ENCODE assay signal across 35 cellular contexts in the genomic region with DNA sequence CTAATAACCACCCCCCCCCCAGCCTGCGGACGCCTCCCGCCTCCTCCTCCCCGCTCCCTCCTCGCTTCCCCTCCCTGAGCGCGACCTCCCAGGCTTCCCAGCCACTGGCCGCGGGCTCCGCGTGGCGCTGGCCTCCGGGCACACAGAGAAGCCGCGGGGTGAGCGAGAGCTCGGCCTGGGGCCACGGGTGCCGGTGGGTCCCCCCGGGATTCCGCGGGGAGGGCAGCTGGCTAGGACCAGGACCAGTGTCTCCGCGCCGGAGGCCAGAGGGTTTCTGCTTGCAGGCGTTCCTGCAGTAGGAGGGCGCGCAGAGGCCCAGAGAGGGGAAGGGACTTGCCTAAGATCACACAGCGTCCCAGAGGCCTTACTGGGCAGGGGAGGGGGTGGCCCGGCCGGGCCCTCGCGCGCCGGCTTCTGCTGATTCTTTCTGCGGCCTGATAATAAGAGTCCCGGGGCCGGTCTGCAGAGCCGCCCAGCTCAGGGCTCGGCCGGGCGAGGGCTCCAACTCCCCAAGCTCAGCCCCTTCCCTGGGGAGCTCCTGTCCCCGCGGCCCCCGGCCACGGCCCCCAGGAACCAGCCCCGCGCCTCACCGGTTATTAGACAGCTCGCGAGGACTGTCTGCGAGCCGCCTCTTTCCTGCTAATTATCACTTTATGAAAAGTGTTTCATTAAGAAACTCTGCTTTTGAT. TPM values are rescaled to one million over a fixed set of nuclear protein-coding genes. Genes with fewer than 3 reads are reported as not detected.
DNase-seq lines count a peak whose midpoint lies in the region; ATAC-seq, FAIRE-seq and TF ChIP-seq lines count a peak whose summit lies in the region.
"Had no signal": no experiment of that assay in that cellular context is flagged by ENCODE, and none has a peak within 500 bp of the region (broad histone marks: within the 10 kb centered on the region; RNA-seq: fewer than 3 reads in every experiment).

No MANE protein-coding gene starts in this region.

- no TSS peak for BruUV-seq in K562 (replicated peaks; lab: Mats Ljungman, UMichigan)

- no peak overlapping the region for H3K4me3 ChIP-seq in right cardiac atrium (ENCODE audit: low read length)
- no peak overlapping the region for H3K4me3 ChIP-seq in left ventricle myocardium inferior
- H3K4me3 ChIP-seq in K562 = no peak overlapping the region
- H3K4me3 ChIP-seq: BLaER1, skin epidermis had no signal

- FAIRE-seq in K562 (lab: Jason Lieb, UNC) = no peak
- FAIRE-seq: GM12891 had no signal

- H3K9me3 ChIP-seq in right cardiac atrium (ENCODE audit: control insufficient read depth, low read length) (no peaks in the 10 kb centered on the region), left ventricle myocardium inferior (replicated peaks) (no peaks in the 10 kb centered on the region), K562 (replicated peaks; ENCODE audit: control insufficient read depth, insufficient read depth, low read depth, low read length) (no peaks in the 10 kb centered on the region)
- H3K9me3 ChIP-seq: BLaER1 had no signal

- H3K4me1 Mint-ChIP-seq in stimulated activated naive B cell treated with anti-CD40 and anti-IgM and Interleukin-4, amounts not matched to agents 10 μg/mL and 1 μg/mL and 100 μg/mL, for 72 hours = peaks cover 5 to 6% of the 10 kb centered on the region in 2 donors

- TF ChIP-seq CTCF in left ventricle myocardium inferior (IDR thresholded peaks at IDR 0.05; ENCODE audit: borderline replicate concordance) = no peak
- no peak for TF ChIP-seq CTCF in K562 (IDR thresholded peaks at IDR 0.05 in 2 of 3, conservative IDR thresholded peaks at IDR 0.05 in 1 of 3; ENCODE audit: insufficient read depth in 2 of 3, low read depth in 1 of 3, low read length in 3 of 3)

- WGBS in right cardiac atrium = 6% methylated on average over 53 of the region's 53 CpGs
- 18% methylated on average over 27 of the region's 53 CpGs for WGBS in K562 (ENCODE audit: insufficient coverage, low coverage, missing lambda C conversion rate)

- no peaks in the 10 kb centered on the region for H3K36me3 ChIP-seq in left ventricle myocardium inferior
- H3K36me3 ChIP-seq in K562 (ENCODE audit: control insufficient read depth, insufficient read depth, low read length) = no peaks in the 10 kb centered on the region
- H3K36me3 ChIP-seq: BLaER1 had no signal

- H3K27me3 ChIP-seq in right cardiac atrium (ENCODE audit: control insufficient read depth, insufficient read depth) = no peaks in the 10 kb centered on the region
- peaks cover 100% of the 10 kb centered on the region for H3K27me3 ChIP-seq in left ventricle myocardium inferior (ENCODE audit: low read depth)
- peaks cover 77 to 87% of the 10 kb centered on the region in 2 experiments; a peak in 4 of 5 replicates for H3K27me3 ChIP-seq in K562 (ENCODE audit: control insufficient read depth in 2 of 2, insufficient read depth in 2 of 2, low read length in 2 of 2)

- DNase-seq in right cardiac atrium (peak in 2 of 3 donors; percentile 40 to 47), left ventricle myocardium inferior (no peak), K562 (ENCODE audit: extremely low read depth in 1 of 4, low spot score in 3 of 4) (no peak), left kidney (ENCODE audit: low read depth, low spot score) (peak; percentile 76), NCI-H146 (lab: John Stamatoyannopoulos, UW) (no peak)
- no peak for DNase-seq in stimulated activated naive B cell treated with anti-CD40 and anti-IgM and Interleukin-4, amounts not matched to agents 10 μg/mL and 1 μg/mL and 100 μg/mL, for 72 hours
- DNase-seq: activated CD8-positive, alpha-beta T cell treated with anti-CD3 and anti-CD28 coated beads, Interleukin-2, amount 10 ng/mL, durations not matched to agents 7 days and 5 days; activated effector memory CD4-positive, alpha-beta T cell treated with Interleukin-2 at 50 U/mL for 16 hours; activated T-cell treated with anti-CD3 and anti-CD28 coated beads for 4 hours; anterior cingulate cortex; EL; HCEC 1CT; head of caudate nucleus; IMR-90; islet precursor cell; midbrain; naive thymus-derived CD8-positive, alpha-beta T cell; NCI-H1694 treated with DMSO at 0.1 percent for 48 hours; NCI-H510A; stimulated activated naive CD4-positive, alpha-beta T cell had no signal

- H3K79me2 ChIP-seq in K562 (ENCODE audit: control insufficient read depth, insufficient read depth, low read length) = no peaks in the 10 kb centered on the region

- no peak for ATAC-seq in right cardiac atrium
- ATAC-seq in K562 = no peak; the same call in 2 of the 3 replicates
- no peak for ATAC-seq in stimulated activated naive B cell treated with anti-CD40 and anti-IgM and Interleukin-4, amounts not matched to agents 10 μg/mL and 1 μg/mL and 100 μg/mL, for 72 hours (replicated peaks)
- no peak for ATAC-seq in HG02759 (IDR thresholded peaks at IDR 0.05; ENCODE audit: unreplicated experiment)
- ATAC-seq in HG02840 (IDR thresholded peaks at IDR 0.05; ENCODE audit: low FRiP score, unreplicated experiment) = no peak
- ATAC-seq: activated CD8-positive, alpha-beta T cell treated with anti-CD3 and anti-CD28 coated beads, Interleukin-2, amount 10 ng/mL, durations not matched to agents 7 days and 5 days; esophagus mucosa; naive thymus-derived CD8-positive, alpha-beta T cell had no signal

- CTCF ChIA-PET in K562 (lab: Yijun Ruan, JAX; ENCODE audit: low intra/inter-chr PET ratio) = no interaction called here

- peak overlapping the region; percentile 47 for H3K27ac Mint-ChIP-seq in stimulated activated naive B cell treated with anti-CD40 and anti-IgM and Interleukin-4, amounts not matched to agents 10 μg/mL and 1 μg/mL and 100 μg/mL, for 72 hours
- H3K27ac Mint-ChIP-seq: activated naive CD8-positive, alpha-beta T cell; naive thymus-derived CD8-positive, alpha-beta T cell; type B pancreatic cell had no signal

- H3K4me1 ChIP-seq in right cardiac atrium (ENCODE audit: control insufficient read depth, insufficient read depth, low read length) = no peaks in the 10 kb centered on the region
- peaks cover 45% of the 10 kb centered on the region for H3K4me1 ChIP-seq in left ventricle myocardium inferior
- H3K4me1 ChIP-seq in K562 (replicated peaks in 1 of 2; ENCODE audit: control insufficient read depth in 2 of 2, insufficient read depth in 2 of 2, low read length in 2 of 2) = peaks cover 0 to 39% of the 10 kb centered on the region in 2 experiments; a peak in 2 of 5 replicates

- H3K4me3 Mint-ChIP-seq in stimulated activated naive B cell treated with anti-CD40 and anti-IgM and Interleukin-4, amounts not matched to agents 10 μg/mL and 1 μg/mL and 100 μg/mL, for 72 hours = no peak overlapping the region
- H3K4me3 Mint-ChIP-seq: activated CD8-positive, alpha-beta T cell treated with anti-CD3 and anti-CD28 coated beads, Interleukin-2, amount 10 ng/mL, durations not matched to agents 7 days and 5 days; activated naive CD8-positive, alpha-beta T cell; type B pancreatic cell had no signal

- peaks cover 0 to 3% of the 10 kb centered on the region in 2 donors for H3K36me3 Mint-ChIP-seq in stimulated activated naive B cell treated with anti-CD40 and anti-IgM and Interleukin-4, amounts not matched to agents 10 μg/mL and 1 μg/mL and 100 μg/mL, for 72 hours
- H3K36me3 Mint-ChIP-seq: activated naive CD8-positive, alpha-beta T cell; type B pancreatic cell had no signal

- H3K27ac ChIP-seq in right cardiac atrium (ENCODE audit: low read length) = no peak overlapping the region
- H3K27ac ChIP-seq in left ventricle myocardium inferior (replicated peaks) = no peak overlapping the region
- H3K27ac ChIP-seq in K562 (ENCODE audit: extremely low read depth, low read depth, low read length) = no peak overlapping the region
- H3K27ac ChIP-seq: BLaER1, RWPE1, skin epidermis had no signal

- POLR2A ChIA-PET in K562 (lab: Yijun Ruan, JAX) = interaction anchor here (0.7 kb wide), 1 partner anchor 149 kb away, joined by 3 read pairs; no protein-coding TSS in a partner anchor

- TF ChIP-seq EP300 in K562 (IDR thresholded peaks at IDR 0.05; ENCODE audit: low read length) = no peak

- H4K20me1 ChIP-seq in K562 (replicated peaks; ENCODE audit: control insufficient read depth, insufficient read depth, low read length) = peaks cover 5% of the 10 kb centered on the region; the same call in 1 of the 2 replicates

- H3K9ac ChIP-seq in K562 (ENCODE audit: insufficient read depth in 1 of 2, low read depth in 2 of 2, low read length in 2 of 2) = no peak overlapping the region
- H3K9ac ChIP-seq: BLaER1 had no signal

- intact Hi-C loops in right cardiac atrium (cut with DNase I) (no loop called here), left ventricle myocardium inferior (cut with micrococcal nuclease) (no loop called here), K562 (cut with micrococcal nuclease) (no loop called here)

- no peak overlapping the region for H3K4me2 ChIP-seq in K562 (ENCODE audit: insufficient read depth, low read length)
- H3K4me2 ChIP-seq: BLaER1 had no signal

- H3K9me1 ChIP-seq in K562 (ENCODE audit: control insufficient read depth, insufficient read depth, low read length) = no peaks in the 10 kb centered on the region

- H2AFZ ChIP-seq in K562 (ENCODE audit: low read depth, low read length) = no peak overlapping the region

- in situ Hi-C loops in K562 (cut with MboI) = no loop called here

- H3K27me3 Mint-ChIP-seq in stimulated activated naive B cell treated with anti-CD40 and anti-IgM and Interleukin-4, amounts not matched to agents 10 μg/mL and 1 μg/mL and 100 μg/mL, for 72 hours = peaks cover 48 to 66% of the 10 kb centered on the region in 2 donors

- TF ChIP-seq POLR2A in K562 (conservative IDR thresholded peaks at IDR 0.05) = no peak

- H3K9me3 Mint-ChIP-seq in stimulated activated naive B cell treated with anti-CD40 and anti-IgM and Interleukin-4, amounts not matched to agents 10 μg/mL and 1 μg/mL and 100 μg/mL, for 72 hours = no peaks in the 10 kb centered on the region
- H3K9me3 Mint-ChIP-seq: naive thymus-derived CD8-positive, alpha-beta T cell; type B pancreatic cell had no signal

- no peak for TF ChIP-seq RAD21 in K562 (CRISPR knock-in tag; conservative IDR thresholded peaks at IDR 0.05 in 1 of 2, IDR thresholded peaks at IDR 0.05 in 1 of 2)

RNA-seq across cellular contexts. Expression of gene UNCX, which starts 10.1 kb away (rescaled TPM):
- total RNA-seq in right cardiac atrium (not detected), left ventricle myocardium inferior (not detected), K562 (2014; rRNA removed) (not detected in 2 replicates), K562 (2014; rRNA removed; fragmentation: Illumina TruSeq; extraction: Trizol) (not detected in 2 replicates), K562 (2015; rRNA removed; fragmentation: Illumina TruSeq; extraction: Trizol) (not detected in 2 replicates), K562 (2021) (not detected in 2 replicates)
- polyA plus RNA-seq in right cardiac atrium (not detected), K562 (2011; rRNA removed) (not detected in 2 replicates), K562 (2014; fragmentation: Illumina TruSeq; extraction: Trizol) (not detected in 2 replicates), K562 (2014; fragmentation: Nextera tagmentation; extraction: Ambion mirVana) (not detected), K562 (2014; rRNA removed) (not detected in 2 replicates)
- total RNA-seq in K562 (2011; cell fraction: chromatin; rRNA removed; ENCODE audit: low replicate concordance) = not detected in 2 replicates
- not detected in 2 replicates for total RNA-seq in K562 (2011; cell fraction: nucleolus; rRNA removed)
- total RNA-seq in K562 (2011; cell fraction: nucleoplasm; rRNA removed) = not detected in 2 replicates
- not detected in 2 replicates for polyA plus RNA-seq in K562 (2011; cell fraction: cytosol; rRNA removed)
- polyA plus RNA-seq in K562 (2011; cell fraction: nucleus; rRNA removed) = not detected in 2 replicates
- not detected in 2 replicates for polyA plus RNA-seq in K562 (2012)
- polyA minus RNA-seq in K562 (2011; rRNA and poly(A)+ RNA removed) = not detected in 2 replicates
- not detected in 2 replicates for polyA minus RNA-seq in K562 (2011; cell fraction: cytosol; rRNA and poly(A)+ RNA removed)
- not detected in 2 replicates for polyA minus RNA-seq in K562 (2011; cell fraction: nucleus; rRNA and poly(A)+ RNA removed)
- total RNA-seq: activated CD8-positive, alpha-beta T cell treated with anti-CD3 and anti-CD28 coated beads, Interleukin-2, amount 10 ng/mL, durations not matched to agents 7 days and 5 days; esophagus mucosa; fibroblast of villous mesenchyme; IMR-90; lower leg skin; naive thymus-derived CD8-positive, alpha-beta T cell; osteocyte; SK-MEL-5; T-helper 2 cell treated with Interferon-gamma antibody and Interleukin-4, amounts not matched to agents 100 ng/mL and 5 ng/mL, for 36 hours had no signal
- polyA plus RNA-seq: AG04450; IMR-90; naive thymus-derived CD8-positive, alpha-beta T cell had no signal

Comparison
In these comparisons a context has a peak if more than half of its experiments do, and no peak if none do; other contexts are left out.
1. DNase-seq: peak in right cardiac atrium (2 of 3) and left kidney (single experiment); none in left ventricle myocardium inferior (single experiment), K562 (0 of 4), stimulated activated naive B cell treated with anti-CD40 and anti-IgM and Interleukin-4, amounts not matched to agents 10 μg/mL and 1 μg/mL and 100 μg/mL, for 72 hours (single experiment) and NCI-H146 (single experiment).